ENCODE assay signal across 16 cellular contexts in the genomic region with DNA sequence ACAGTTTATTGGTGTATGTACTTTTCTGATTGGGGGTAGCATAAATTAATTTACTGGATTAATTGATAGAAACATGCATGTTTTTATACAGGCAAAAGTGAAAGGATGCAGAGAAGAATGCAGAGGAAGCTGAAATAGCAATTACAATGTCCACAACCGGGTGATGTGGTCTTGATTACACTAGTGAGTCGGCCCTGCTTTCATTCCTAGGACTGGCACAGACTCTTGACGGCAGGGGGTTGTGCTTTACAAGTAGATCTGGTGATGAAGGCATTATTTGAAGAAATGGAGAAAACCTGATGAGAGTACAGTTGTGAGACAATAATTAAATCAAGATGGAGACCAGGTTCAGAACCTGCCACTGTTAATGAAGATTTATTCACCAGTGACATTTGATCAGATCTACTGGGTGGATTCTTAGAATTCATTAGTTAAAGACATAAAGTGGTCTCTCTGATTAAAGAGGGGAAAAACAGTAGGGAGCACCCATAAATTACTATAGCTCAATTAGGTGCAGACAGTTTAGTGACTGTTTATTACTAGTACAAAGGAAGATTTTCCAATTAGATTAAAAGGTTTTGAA.
"Had no signal": no experiment of that assay in that cellular context is flagged by ENCODE, and none has a peak within 500 bp of the region (broad histone marks: within the 10 kb centered on the region; RNA-seq: fewer than 3 reads in every experiment).

No MANE protein-coding gene starts in this region.

- H3K9me3 Mint-ChIP-seq: activated naive CD4-positive, alpha-beta T cell treated with anti-CD3 and anti-CD28 coated beads, Interleukin-2, amount 50 U/mL, for 24 hours had no signal

- H3K4me3 ChIP-seq: adrenal gland, dorsolateral prefrontal cortex, pancreas, sigmoid colon had no signal

- DNase-seq: activated CD4-positive, alpha-beta memory T cell treated with anti-CD3 and anti-CD28 coated beads for 36 hours; activated CD8-positive, alpha-beta memory T cell treated with anti-CD3 and anti-CD28 coated beads, Interleukin-2, amount 10 ng/mL, durations not matched to agents 7 days and 5 days; activated T-cell treated with anti-CD3 and anti-CD28 coated beads, Interleukin-2, amount 50 U/mL, for 1 hour; adrenal gland; dorsolateral prefrontal cortex; erythroblast; left ventricle myocardium superior; mesendoderm; pancreas; sigmoid colon; stimulated activated CD4-positive, alpha-beta T cell treated with anti-CD3 and anti-CD28 coated beads, Interleukin-1b, Interleukin-23, amount 100 ng/mL, for 48 hours; T-helper 9 cell had no signal

- H3K27ac ChIP-seq: adrenal gland, dorsolateral prefrontal cortex, pancreas, sigmoid colon, VCaP had no signal

- ATAC-seq: activated CD8-positive, alpha-beta memory T cell treated with anti-CD3 and anti-CD28 coated beads, Interleukin-2, amount 10 ng/mL, durations not matched to agents 7 days and 5 days; left ventricle myocardium superior; pancreas; stimulated activated memory B cell treated with anti-CD40 and anti-IgM and Interleukin-4, amounts not matched to agents 10 μg/mL and 1 μg/mL and 100 μg/mL, for 72 hours had no signal

- H3K27me3 ChIP-seq: adrenal gland, dorsolateral prefrontal cortex, pancreas, sigmoid colon had no signal

- H3K9me3 ChIP-seq: adrenal gland, pancreas, sigmoid colon had no signal

- H3K4me3 Mint-ChIP-seq: activated CD4-positive, alpha-beta memory T cell treated with anti-CD3 and anti-CD28 coated beads for 36 hours; activated CD8-positive, alpha-beta memory T cell treated with anti-CD3 and anti-CD28 coated beads, Interleukin-2, amount 10 ng/mL, durations not matched to agents 7 days and 5 days; activated naive CD4-positive, alpha-beta T cell treated with anti-CD3 and anti-CD28 coated beads, Interleukin-2, amount 50 U/mL, for 24 hours; neural crest cell; stimulated activated memory B cell treated with anti-CD40 and anti-IgM and Interleukin-4, amounts not matched to agents 10 μg/mL and 1 μg/mL and 100 μg/mL, for 72 hours had no signal

- H3K36me3 Mint-ChIP-seq: activated CD4-positive, alpha-beta memory T cell treated with anti-CD3 and anti-CD28 coated beads for 36 hours; activated CD8-positive, alpha-beta memory T cell treated with anti-CD3 and anti-CD28 coated beads, Interleukin-2, amount 10 ng/mL, durations not matched to agents 7 days and 5 days; activated naive CD4-positive, alpha-beta T cell treated with anti-CD3 and anti-CD28 coated beads, Interleukin-2, amount 50 U/mL, for 24 hours; stimulated activated memory B cell treated with anti-CD40 and anti-IgM and Interleukin-4, amounts not matched to agents 10 μg/mL and 1 μg/mL and 100 μg/mL, for 72 hours had no signal

- H3K4me1 Mint-ChIP-seq: activated CD8-positive, alpha-beta memory T cell treated with anti-CD3 and anti-CD28 coated beads, Interleukin-2, amount 10 ng/mL, durations not matched to agents 7 days and 5 days; activated naive CD4-positive, alpha-beta T cell treated with anti-CD3 and anti-CD28 coated beads, Interleukin-2, amount 50 U/mL, for 24 hours; stimulated activated memory B cell treated with anti-CD40 and anti-IgM and Interleukin-4, amounts not matched to agents 10 μg/mL and 1 μg/mL and 100 μg/mL, for 72 hours had no signal

- H3K4me1 ChIP-seq: adrenal gland, pancreas, sigmoid colon had no signal

- H3K27me3 Mint-ChIP-seq: activated CD4-positive, alpha-beta memory T cell treated with anti-CD3 and anti-CD28 coated beads for 36 hours; activated CD8-positive, alpha-beta memory T cell treated with anti-CD3 and anti-CD28 coated beads, Interleukin-2, amount 10 ng/mL, durations not matched to agents 7 days and 5 days; activated naive CD4-positive, alpha-beta T cell treated with anti-CD3 and anti-CD28 coated beads, Interleukin-2, amount 50 U/mL, for 24 hours; stimulated activated memory B cell treated with anti-CD40 and anti-IgM and Interleukin-4, amounts not matched to agents 10 μg/mL and 1 μg/mL and 100 μg/mL, for 72 hours had no signal

- H3K27ac Mint-ChIP-seq: activated CD4-positive, alpha-beta memory T cell treated with anti-CD3 and anti-CD28 coated beads for 36 hours; activated CD8-positive, alpha-beta memory T cell treated with anti-CD3 and anti-CD28 coated beads, Interleukin-2, amount 10 ng/mL, durations not matched to agents 7 days and 5 days; activated naive CD4-positive, alpha-beta T cell treated with anti-CD3 and anti-CD28 coated beads, Interleukin-2, amount 50 U/mL, for 24 hours; stimulated activated memory B cell treated with anti-CD40 and anti-IgM and Interleukin-4, amounts not matched to agents 10 μg/mL and 1 μg/mL and 100 μg/mL, for 72 hours had no signal

- H3K36me3 ChIP-seq: adrenal gland, pancreas, sigmoid colon had no signal
